In the genomic region with DNA sequence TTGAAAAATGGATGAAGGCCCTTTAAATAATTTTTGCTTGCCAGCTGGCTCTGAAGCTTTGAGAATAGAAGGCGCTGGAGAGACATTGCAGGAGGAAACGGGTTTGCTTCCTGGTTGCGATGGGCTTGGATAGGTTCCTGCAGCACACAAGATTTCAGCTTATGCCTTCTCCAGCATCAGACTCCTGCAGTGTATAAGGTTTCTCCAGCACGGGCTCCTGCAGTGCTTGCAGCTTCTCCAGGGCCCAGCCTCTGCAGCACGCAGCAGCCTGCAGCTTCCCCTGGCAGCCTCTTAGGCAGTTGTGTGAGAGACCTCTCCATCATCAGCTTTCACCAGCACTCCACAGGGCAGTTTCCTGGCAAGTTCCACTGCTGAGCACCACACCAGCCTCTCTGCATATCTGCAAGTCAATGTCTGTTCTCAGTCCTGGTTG, we compare ENCODE assay signal across 10 cellular contexts.
A peak's percentile ranks its signal among the peaks of the same experiment; 100 is the strongest.
DNase-seq lines count a peak whose midpoint lies in the region; ATAC-seq, FAIRE-seq and TF ChIP-seq lines count a peak whose summit lies in the region.
"Had no signal": no experiment of that assay in that cellular context is flagged by ENCODE, and none has a peak within 500 bp of the region (broad histone marks: within the 10 kb centered on the region; RNA-seq: fewer than 3 reads in every experiment).

No MANE protein-coding gene starts in this region.

- H3K9me2 ChIP-seq in Loucy (replicated peaks; ENCODE audit: low read depth, low read length), result no peaks in the 10 kb centered on the region

- H2AFZ ChIP-seq in Loucy (ENCODE audit: low read length), result peak overlapping the region; percentile 85

- peak overlapping the region in 1 of 2 donors; percentile 35 for H3K4me3 Mint-ChIP-seq in stimulated activated naive CD8-positive, alpha-beta T cell treated with anti-CD3 and anti-CD28 coated beads, Interleukin-15, amount 100 ng/mL, for 72 hours

- 2 to 5% (median 2%) methylated on average over 5 of the region's 5 CpGs for WGBS in small intestine, 3 donors

- no peak for TF ChIP-seq CTCF in Loucy (conservative IDR thresholded peaks at IDR 0.05; ENCODE audit: low read length)
- TF ChIP-seq CTCF in VCaP (conservative IDR thresholded peaks at IDR 0.05), result no peak
- no peak for TF ChIP-seq CTCF in WERI-Rb-1 (IDR thresholded peaks at IDR 0.05; ENCODE audit: low read depth, low read length)

- H3K27me3 ChIP-seq in Loucy (ENCODE audit: insufficient read depth, low read length, poor library complexity, severe bottlenecking) (no peaks in the 10 kb centered on the region), small intestine (ENCODE audit: control insufficient read depth in 2 of 2, insufficient read depth in 2 of 2, low read length in 2 of 2) (no peaks in the 10 kb centered on the region), WERI-Rb-1 (ENCODE audit: insufficient read depth, low read depth, severe bottlenecking) (no peaks in the 10 kb centered on the region)
- H3K27me3 ChIP-seq: esophagus muscularis mucosa had no signal

- H3K36me3 ChIP-seq in Loucy (ENCODE audit: insufficient read depth, low read length) (no peaks in the 10 kb centered on the region), small intestine (ENCODE audit: control insufficient read depth in 2 of 2, insufficient read depth in 2 of 2, low read length in 2 of 2) (no peaks in the 10 kb centered on the region), WERI-Rb-1 (no peaks in the 10 kb centered on the region)
- H3K36me3 ChIP-seq: esophagus muscularis mucosa had no signal

- no peaks in the 10 kb centered on the region for H3F3A ChIP-seq in Loucy (ENCODE audit: low read depth)

- intact Hi-C loops in left ventricle myocardium superior (cut with micrococcal nuclease), result no loop called here

- no peaks in the 10 kb centered on the region for H3K79me2 ChIP-seq in Loucy (ENCODE audit: insufficient read depth, low read length)

- H3K9me3 Mint-ChIP-seq in stimulated activated naive CD8-positive, alpha-beta T cell treated with anti-CD3 and anti-CD28 coated beads, Interleukin-15, amount 100 ng/mL, for 72 hours, result no peaks in the 10 kb centered on the region

- H3K4me2 ChIP-seq in Loucy (ENCODE audit: low read depth, low read length, poor library complexity, severe bottlenecking), result peak overlapping the region; percentile 17

- no peak overlapping the region for H3K27ac Mint-ChIP-seq in stimulated activated naive CD8-positive, alpha-beta T cell treated with anti-CD3 and anti-CD28 coated beads, Interleukin-15, amount 100 ng/mL, for 72 hours

- H3K9me3 ChIP-seq in Loucy (ENCODE audit: insufficient read depth, low read depth, low read length) (no peaks in the 10 kb centered on the region), small intestine (ENCODE audit: control insufficient read depth, low read depth) (no peaks in the 10 kb centered on the region), WERI-Rb-1 (ENCODE audit: severe bottlenecking) (no peaks in the 10 kb centered on the region)
- H3K9me3 ChIP-seq: esophagus muscularis mucosa had no signal

- ATAC-seq in left ventricle myocardium superior, result peak; percentile 97
- no peak for ATAC-seq in HG03571 (IDR thresholded peaks at IDR 0.05; ENCODE audit: unreplicated experiment)
- ATAC-seq in stimulated activated naive CD8-positive, alpha-beta T cell treated with anti-CD3 and anti-CD28 coated beads, Interleukin-15, amount 100 ng/mL, for 72 hours, result no peak

- no peaks in the 10 kb centered on the region for H3K27me3 Mint-ChIP-seq in stimulated activated naive CD8-positive, alpha-beta T cell treated with anti-CD3 and anti-CD28 coated beads, Interleukin-15, amount 100 ng/mL, for 72 hours

- H3K4me1 Mint-ChIP-seq in stimulated activated naive CD8-positive, alpha-beta T cell treated with anti-CD3 and anti-CD28 coated beads, Interleukin-15, amount 100 ng/mL, for 72 hours, result peaks cover 6% of the 10 kb centered on the region

- no peak overlapping the region for H3K9ac ChIP-seq in Loucy (ENCODE audit: low read depth, low read length, poor library complexity, severe bottlenecking)

- no peak overlapping the region for H3K4me3 ChIP-seq in Loucy (ENCODE audit: low read length, poor library complexity, severe bottlenecking)
- H3K4me3 ChIP-seq in small intestine (ENCODE audit: low read depth in 1 of 2, low read length in 2 of 2), result no peak overlapping the region
- no peak overlapping the region for H3K4me3 ChIP-seq in WERI-Rb-1 (ENCODE audit: low read depth, low read length)

- H3K4me1 ChIP-seq in Loucy (ENCODE audit: insufficient read depth, low read length, poor library complexity, severe bottlenecking) (peaks cover 6% of the 10 kb centered on the region), small intestine (ENCODE audit: control insufficient read depth in 2 of 2, insufficient read depth in 1 of 2, low read depth in 1 of 2, low read length in 1 of 2) (no peaks in the 10 kb centered on the region)

- H3K27ac ChIP-seq in VCaP (peak overlapping the region; percentile 54), small intestine (ENCODE audit: low read depth in 1 of 2, low read length in 1 of 2) (no peak overlapping the region), WERI-Rb-1 (no peak overlapping the region)
- H3K27ac ChIP-seq: esophagus muscularis mucosa had no signal

- FAIRE-seq in small intestine (lab: Jason Lieb, UNC), result no peak

- DNase-seq in left ventricle myocardium superior, result peak; percentile 51
- peak; percentile 21 for DNase-seq in small intestine
- no peak for DNase-seq in WERI-Rb-1
- DNase-seq in stimulated activated CD4-positive, alpha-beta T cell treated with anti-CD3 and anti-CD28 coated beads, Interleukin-12 subunit alpha, Interleukin-12 subunit beta, amount 100 ng/mL, for 4 hours, result no peak
- no peak for DNase-seq in stimulated activated naive CD8-positive, alpha-beta T cell treated with anti-CD3 and anti-CD28 coated beads, Interleukin-15, amount 100 ng/mL, for 72 hours
- DNase-seq: activated CD4-positive, alpha-beta T cell treated with anti-CD3 and anti-CD28 coated beads for 48 hours had no signal

- H4K20me1 ChIP-seq in Loucy (ENCODE audit: insufficient read depth, low read length, poor library complexity, severe bottlenecking), result no peaks in the 10 kb centered on the region

Comparison
In these comparisons a context has a peak if more than half of its experiments do, and no peak if none do; other contexts are left out.
1. DNase-seq: peak in left ventricle myocardium superior (single experiment) and small intestine (single experiment); none in WERI-Rb-1 (single experiment), stimulated activated CD4-positive, alpha-beta T cell treated with anti-CD3 and anti-CD28 coated beads, Interleukin-12 subunit alpha, Interleukin-12 subunit beta, amount 100 ng/mL, for 4 hours (single experiment) and stimulated activated naive CD8-positive, alpha-beta T cell treated with anti-CD3 and anti-CD28 coated beads, Interleukin-15, amount 100 ng/mL, for 72 hours (0 of 2).